In the genomic region with DNA sequence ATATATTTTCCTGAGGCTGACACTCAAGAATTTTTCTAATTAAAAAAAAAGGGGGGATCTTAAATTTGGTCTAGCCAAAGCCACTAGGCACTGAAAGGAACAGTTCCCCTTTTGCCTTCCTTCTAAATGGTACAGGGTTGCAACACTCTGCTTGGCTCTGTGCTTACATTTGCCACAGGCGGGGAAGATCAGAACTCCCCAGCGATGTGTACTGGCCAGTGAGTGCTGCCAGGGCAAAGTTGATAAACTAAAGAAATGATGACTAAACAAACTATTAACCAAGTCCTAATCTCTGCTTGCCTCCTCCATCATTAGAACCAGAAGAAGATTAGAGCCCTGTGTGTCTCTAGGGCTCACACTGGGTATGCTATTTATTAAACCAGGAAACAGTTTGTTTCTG, we compare ENCODE assay signal across 11 cellular contexts.
DNase-seq lines count a peak whose midpoint lies in the region; ATAC-seq and TF ChIP-seq lines count a peak whose summit lies in the region.
"Had no signal": no experiment of that assay in that cellular context is flagged by ENCODE, and none has a peak within 500 bp of the region (broad histone marks: within the 10 kb centered on the region; RNA-seq: fewer than 3 reads in every experiment).

No MANE protein-coding gene starts in this region.

- intact Hi-C loops in Calu3 (cut with micrococcal nuclease; ENCODE audit: unreplicated experiment) = no loop called here

- ATAC-seq in GM18868 (IDR thresholded peaks at IDR 0.05; ENCODE audit: unreplicated experiment) (peak; percentile 99), HG02763 (IDR thresholded peaks at IDR 0.05; ENCODE audit: unreplicated experiment) (peak; percentile 67), lung (ENCODE audit: insufficient read depth, low FRiP score) (peak; percentile 89)
- ATAC-seq in activated T-helper 17 cell treated with anti-CD3 and anti-CD28 coated beads, Interleukin-2, amount 50 U/mL, for 72 hours (replicated peaks) = no peak
- ATAC-seq: foreskin keratinocyte had no signal

- WGBS in lung, 2 donors = 18 to 60% methylated on average over 2 of the region's 2 CpGs

- H3K36me3 Mint-ChIP-seq in Calu3 (ENCODE audit: insufficient read depth, unreplicated experiment) = no peaks in the 10 kb centered on the region
- no peaks in the 10 kb centered on the region for H3K36me3 Mint-ChIP-seq in activated T-helper 17 cell treated with anti-CD3 and anti-CD28 coated beads, Interleukin-2, amount 50 U/mL, for 72 hours (ENCODE audit: low read depth)

- TF ChIP-seq CTCF in lung (IDR thresholded peaks at IDR 0.05; ENCODE audit: control extremely low read depth, extremely low read depth) (no peak), Calu3 (IDR thresholded peaks at IDR 0.05; ENCODE audit: unreplicated experiment) (no peak)

- CTCF ChIA-PET in Calu3 (lab: Charles Lee) = no interaction called here

- DNase-seq in NOMO-1 (lab: John Stamatoyannopoulos, UW; ENCODE audit: unreplicated experiment in 2 of 2) (peak; percentile 86 to 98), lung (ENCODE audit: low spot score) (peak; percentile 46), Calu3 (no peak), mucosa of gallbladder (ENCODE audit: low spot score) (no peak)
- DNase-seq in stimulated activated CD4-positive, alpha-beta T cell treated with anti-CD3 and anti-CD28 coated beads, Interleukin-2, amount 100 ng/mL, for 24 hours = no peak
- DNase-seq: activated naive CD4-positive, alpha-beta T cell treated with anti-CD3 and anti-CD28 coated beads for 36 hours; foreskin keratinocyte; SHP77 had no signal

- no peak overlapping the region for H3K27ac ChIP-seq in lung (ENCODE audit: low read depth in 1 of 2, low read length in 1 of 2)
- H3K27ac ChIP-seq: foreskin keratinocyte had no signal

- no peaks in the 10 kb centered on the region for H3K36me3 ChIP-seq in lung (ENCODE audit: control insufficient read depth in 2 of 2, insufficient read depth in 2 of 2, low read length in 2 of 2)

- no peak overlapping the region for H3K4me3 Mint-ChIP-seq in Calu3 (ENCODE audit: low read depth, unreplicated experiment)
- H3K4me3 Mint-ChIP-seq in activated T-helper 17 cell treated with anti-CD3 and anti-CD28 coated beads, Interleukin-2, amount 50 U/mL, for 72 hours = no peak overlapping the region
- H3K4me3 Mint-ChIP-seq: activated naive CD4-positive, alpha-beta T cell treated with anti-CD3 and anti-CD28 coated beads for 36 hours had no signal

- no peaks in the 10 kb centered on the region for H3K27me3 Mint-ChIP-seq in Calu3 (ENCODE audit: unreplicated experiment)
- no peaks in the 10 kb centered on the region for H3K27me3 Mint-ChIP-seq in activated T-helper 17 cell treated with anti-CD3 and anti-CD28 coated beads, Interleukin-2, amount 50 U/mL, for 72 hours

- H3K9me3 Mint-ChIP-seq in Calu3 (ENCODE audit: low read depth, unreplicated experiment) = no peaks in the 10 kb centered on the region
- H3K9me3 Mint-ChIP-seq in activated T-helper 17 cell treated with anti-CD3 and anti-CD28 coated beads, Interleukin-2, amount 50 U/mL, for 72 hours = no peaks in the 10 kb centered on the region
- H3K9me3 Mint-ChIP-seq: activated naive CD4-positive, alpha-beta T cell treated with anti-CD3 and anti-CD28 coated beads for 36 hours had no signal

- H3K27ac Mint-ChIP-seq in Calu3 (ENCODE audit: unreplicated experiment) = no peak overlapping the region
- no peak overlapping the region for H3K27ac Mint-ChIP-seq in activated T-helper 17 cell treated with anti-CD3 and anti-CD28 coated beads, Interleukin-2, amount 50 U/mL, for 72 hours
- H3K27ac Mint-ChIP-seq: activated naive CD4-positive, alpha-beta T cell treated with anti-CD3 and anti-CD28 coated beads for 36 hours had no signal

- no peaks in the 10 kb centered on the region for H3K9me3 ChIP-seq in lung (ENCODE audit: control insufficient read depth in 2 of 2, insufficient read depth in 1 of 2, low read length in 1 of 2)

- no TSS peak for BruUV-seq in Calu3 (replicated peaks; lab: Mats Ljungman, UMichigan)

- no peaks in the 10 kb centered on the region for H3K4me1 Mint-ChIP-seq in Calu3 (ENCODE audit: low read depth, unreplicated experiment)
- no peaks in the 10 kb centered on the region for H3K4me1 Mint-ChIP-seq in activated T-helper 17 cell treated with anti-CD3 and anti-CD28 coated beads, Interleukin-2, amount 50 U/mL, for 72 hours

- H3K4me1 ChIP-seq in lung (ENCODE audit: control insufficient read depth in 2 of 2, insufficient read depth in 2 of 2, low read length in 2 of 2) = no peaks in the 10 kb centered on the region
- H3K4me1 ChIP-seq: foreskin keratinocyte had no signal

- no peaks in the 10 kb centered on the region for H3K27me3 ChIP-seq in lung (ENCODE audit: control insufficient read depth, insufficient read depth)

- no peak overlapping the region for H3K4me3 ChIP-seq in lung

Comparison
In these comparisons a context has a peak if more than half of its experiments do, and no peak if none do; other contexts are left out.
1. DNase-seq: peak in NOMO-1 (2 of 2) and lung (single experiment); none in stimulated activated CD4-positive, alpha-beta T cell treated with anti-CD3 and anti-CD28 coated beads, Interleukin-2, amount 100 ng/mL, for 24 hours (0 of 2), Calu3 (single experiment) and mucosa of gallbladder (single experiment).